ENCODE assay signal across 8 cellular contexts in genomic region chr7:17769918-17770317, GRCh38.
DNase-seq lines count a peak whose midpoint lies in the region; ATAC-seq and TF ChIP-seq lines count a peak whose summit lies in the region.

No MANE protein-coding gene starts in this region.

- intact Hi-C loops in left cardiac atrium (cut with DNase I) (no loop called here), sigmoid colon (cut with DNase I) (no loop called here)

- 5 to 23% methylated on average over 2 of the region's 2 CpGs for WGBS in sigmoid colon, 2 donors

- TF ChIP-seq CTCF in sigmoid colon (IDR thresholded peaks at IDR 0.05): peak in 3 of 4 experiments; percentile 17 to 45 (median 45)

- H3K9me3 Mint-ChIP-seq in activated naive CD8-positive, alpha-beta T cell treated with anti-CD3 and anti-CD28 coated beads, Interleukin-2, amount 10 ng/mL, durations not matched to agents 7 days and 5 days: no peaks in the 10 kb centered on the region

- H3K4me1 ChIP-seq in sigmoid colon: peaks cover 0 to 12% (median 5%) of the 10 kb centered on the region in 4 donors

- H3K36me3 ChIP-seq in MG63: no peaks in the 10 kb centered on the region
- H3K36me3 ChIP-seq in sigmoid colon: no peaks in the 10 kb centered on the region

- H3K4me1 Mint-ChIP-seq in activated naive CD8-positive, alpha-beta T cell treated with anti-CD3 and anti-CD28 coated beads, Interleukin-2, amount 10 ng/mL, durations not matched to agents 7 days and 5 days: peaks cover 6% of the 10 kb centered on the region

- no peaks in the 10 kb centered on the region for H3K27me3 Mint-ChIP-seq in activated naive CD8-positive, alpha-beta T cell treated with anti-CD3 and anti-CD28 coated beads, Interleukin-2, amount 10 ng/mL, durations not matched to agents 7 days and 5 days

- no peak overlapping the region for H3K27ac ChIP-seq in sigmoid colon

- H3K27me3 ChIP-seq in MG63 (no peaks in the 10 kb centered on the region), sigmoid colon (no peaks in the 10 kb centered on the region)

- H3K27ac Mint-ChIP-seq in activated naive CD8-positive, alpha-beta T cell treated with anti-CD3 and anti-CD28 coated beads, Interleukin-2, amount 10 ng/mL, durations not matched to agents 7 days and 5 days: no peak overlapping the region

- no peak for TF ChIP-seq EP300 in sigmoid colon (IDR thresholded peaks at IDR 0.05)

- ATAC-seq in activated naive CD8-positive, alpha-beta T cell treated with anti-CD3 and anti-CD28 coated beads, Interleukin-2, amount 10 ng/mL, durations not matched to agents 7 days and 5 days (ENCODE audit: low read depth): peak; percentile 58
- ATAC-seq in left cardiac atrium (peak; percentile 52 to 59), GM19328 (IDR thresholded peaks at IDR 0.05; ENCODE audit: unreplicated experiment) (no peak)

- no peak overlapping the region for H3K4me3 Mint-ChIP-seq in activated naive CD8-positive, alpha-beta T cell treated with anti-CD3 and anti-CD28 coated beads, Interleukin-2, amount 10 ng/mL, durations not matched to agents 7 days and 5 days

- no peak overlapping the region for H3K4me3 ChIP-seq in MG63
- H3K4me3 ChIP-seq in sigmoid colon: no peak overlapping the region

- DNase-seq in EL: peak; percentile 68
- DNase-seq in H4 (ENCODE audit: low spot score): peak; percentile 91
- DNase-seq in MG63: peak; percentile 40
- DNase-seq in SIG-M5 (lab: John Stamatoyannopoulos, UW): peak; percentile 8
- DNase-seq in activated naive CD8-positive, alpha-beta T cell treated with anti-CD3 and anti-CD28 coated beads, Interleukin-2, amount 10 ng/mL, durations not matched to agents 7 days and 5 days: peak; percentile 35
- peak; percentile 46 for DNase-seq in left cardiac atrium
- no peak for DNase-seq in sigmoid colon

- no peak for TF ChIP-seq POLR2A in sigmoid colon (IDR thresholded peaks at IDR 0.05)

- no peaks in the 10 kb centered on the region for H3K36me3 Mint-ChIP-seq in activated naive CD8-positive, alpha-beta T cell treated with anti-CD3 and anti-CD28 coated beads, Interleukin-2, amount 10 ng/mL, durations not matched to agents 7 days and 5 days

- POLR2A ChIA-PET in activated naive CD8-positive, alpha-beta T cell treated with anti-CD3 and anti-CD28 coated beads, Interleukin-2, amount 10 ng/mL, durations not matched to agents 7 days and 5 days (lab: Charles Lee): no interaction called here

- H3K9me3 ChIP-seq in MG63 (no peaks in the 10 kb centered on the region), sigmoid colon (no peaks in the 10 kb centered on the region)
